1 cellular context compared by ENCODE assay signal in genomic region chr15:90126022-90126421, GRCh38.
TF ChIP-seq lines count a peak whose summit lies in the region.

No MANE protein-coding gene starts in this region.

TF ChIP-seq in HepG2, 621 proteins besides CTCF, POLR2A, EP300 and RAD21 (continued from another document and continues in another):
- TF ChIP-seq, protein P1, sequence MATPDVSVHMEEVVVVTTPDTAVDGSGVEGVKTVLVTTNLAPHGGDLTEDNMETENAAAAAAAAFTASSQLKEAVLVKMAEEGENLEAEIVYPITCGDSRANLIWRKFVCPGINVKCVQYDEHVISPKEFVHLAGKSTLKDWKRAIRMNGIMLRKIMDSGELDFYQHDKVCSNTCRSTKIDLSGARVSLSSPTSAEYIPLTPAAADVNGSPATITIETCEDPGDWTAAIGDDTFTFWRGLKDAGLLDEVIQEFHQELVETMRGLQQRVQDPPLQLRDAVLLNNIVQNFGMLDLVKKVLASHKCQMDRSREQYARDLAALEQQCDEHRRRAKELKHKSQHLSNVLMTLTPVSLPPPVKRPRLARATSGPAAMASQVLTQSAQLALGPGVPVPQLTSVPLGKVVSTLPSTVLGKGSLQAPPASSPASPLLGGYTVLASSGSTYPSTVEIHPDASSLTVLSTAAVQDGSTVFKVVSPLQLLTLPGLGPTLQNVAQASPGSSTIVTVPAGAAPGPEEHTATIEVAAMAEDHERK (CRISPR knock-in tag; IDR thresholded peaks at IDR 0.05; ENCODE audit: low read depth), result no peak
- TF ChIP-seq ZNF639 (CRISPR knock-in tag; conservative IDR thresholded peaks at IDR 0.05), result no peak
- no peak; the same call in 1 of the 2 replicates for TF ChIP-seq NFYB (CRISPR knock-in tag; IDR thresholded peaks at IDR 0.05)
- no peak for TF ChIP-seq NFE2L1 (CRISPR knock-in tag; IDR thresholded peaks at IDR 0.05; ENCODE audit: borderline replicate concordance)
- TF ChIP-seq, protein P2, sequence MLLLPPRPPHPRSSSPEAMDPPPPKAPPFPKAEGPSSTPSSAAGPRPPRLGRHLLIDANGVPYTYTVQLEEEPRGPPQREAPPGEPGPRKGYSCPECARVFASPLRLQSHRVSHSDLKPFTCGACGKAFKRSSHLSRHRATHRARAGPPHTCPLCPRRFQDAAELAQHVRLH (CRISPR knock-in tag; IDR thresholded peaks at IDR 0.05; ENCODE audit: borderline replicate concordance, low read depth), result 0 out of 2 replicates have a peak, but pooled peaks have one; percentile 17
- no peak for TF ChIP-seq ISX (CRISPR knock-in tag; conservative IDR thresholded peaks at IDR 0.05)
- no peak for TF ChIP-seq KLF11 (CRISPR knock-in tag; IDR thresholded peaks at IDR 0.05)
- TF ChIP-seq ZNF280D (CRISPR knock-in tag; IDR thresholded peaks at IDR 0.05), result no peak
- no peak for TF ChIP-seq NR2F6 (IDR thresholded peaks at IDR 0.05)
- no peak for TF ChIP-seq NR2F6 (CRISPR knock-in tag; IDR thresholded peaks at IDR 0.05)
- peak; percentile 77 for TF ChIP-seq FOXP4 (CRISPR knock-in tag; IDR thresholded peaks at IDR 0.05)
- no peak for TF ChIP-seq ZFP36L1 (CRISPR knock-in tag; IDR thresholded peaks at IDR 0.05)
- no peak for TF ChIP-seq RFX5 (IDR thresholded peaks at IDR 0.05; ENCODE audit: low read depth, low read length)
- TF ChIP-seq MYPOP (CRISPR knock-in tag; IDR thresholded peaks at IDR 0.05), result no peak
- TF ChIP-seq TRAFD1 (CRISPR knock-in tag; IDR thresholded peaks at IDR 0.05; ENCODE audit: borderline replicate concordance), result no peak
- TF ChIP-seq PATZ1 (CRISPR knock-in tag; IDR thresholded peaks at IDR 0.05), result 0 out of 2 replicates have a peak, but pooled peaks have one; percentile 39
- TF ChIP-seq ZNF180 (CRISPR knock-in tag; IDR thresholded peaks at IDR 0.05; ENCODE audit: borderline replicate concordance, low read depth), result no peak
- TF ChIP-seq RFXANK (CRISPR knock-in tag; IDR thresholded peaks at IDR 0.05), result no peak
- no peak for TF ChIP-seq ZNF337 (CRISPR knock-in tag; IDR thresholded peaks at IDR 0.05; ENCODE audit: borderline replicate concordance, low read depth)
- no peak for TF ChIP-seq JUN (CRISPR knock-in tag; IDR thresholded peaks at IDR 0.05)
- TF ChIP-seq SRSF1 (optimal IDR thresholded peaks at IDR 0.05; ENCODE audit: low read depth, low read length), result no peak
- TF ChIP-seq BORCS8-MEF2B (CRISPR knock-in tag; IDR thresholded peaks at IDR 0.05), result no peak
- no peak for TF ChIP-seq AFF4 (CRISPR knock-in tag; IDR thresholded peaks at IDR 0.05)
- TF ChIP-seq ZNF367 (CRISPR knock-in tag; IDR thresholded peaks at IDR 0.05; ENCODE audit: borderline replicate concordance), result no peak
- no peak for TF ChIP-seq ZNF296 (CRISPR knock-in tag; conservative IDR thresholded peaks at IDR 0.05)
- TF ChIP-seq, protein P3, sequence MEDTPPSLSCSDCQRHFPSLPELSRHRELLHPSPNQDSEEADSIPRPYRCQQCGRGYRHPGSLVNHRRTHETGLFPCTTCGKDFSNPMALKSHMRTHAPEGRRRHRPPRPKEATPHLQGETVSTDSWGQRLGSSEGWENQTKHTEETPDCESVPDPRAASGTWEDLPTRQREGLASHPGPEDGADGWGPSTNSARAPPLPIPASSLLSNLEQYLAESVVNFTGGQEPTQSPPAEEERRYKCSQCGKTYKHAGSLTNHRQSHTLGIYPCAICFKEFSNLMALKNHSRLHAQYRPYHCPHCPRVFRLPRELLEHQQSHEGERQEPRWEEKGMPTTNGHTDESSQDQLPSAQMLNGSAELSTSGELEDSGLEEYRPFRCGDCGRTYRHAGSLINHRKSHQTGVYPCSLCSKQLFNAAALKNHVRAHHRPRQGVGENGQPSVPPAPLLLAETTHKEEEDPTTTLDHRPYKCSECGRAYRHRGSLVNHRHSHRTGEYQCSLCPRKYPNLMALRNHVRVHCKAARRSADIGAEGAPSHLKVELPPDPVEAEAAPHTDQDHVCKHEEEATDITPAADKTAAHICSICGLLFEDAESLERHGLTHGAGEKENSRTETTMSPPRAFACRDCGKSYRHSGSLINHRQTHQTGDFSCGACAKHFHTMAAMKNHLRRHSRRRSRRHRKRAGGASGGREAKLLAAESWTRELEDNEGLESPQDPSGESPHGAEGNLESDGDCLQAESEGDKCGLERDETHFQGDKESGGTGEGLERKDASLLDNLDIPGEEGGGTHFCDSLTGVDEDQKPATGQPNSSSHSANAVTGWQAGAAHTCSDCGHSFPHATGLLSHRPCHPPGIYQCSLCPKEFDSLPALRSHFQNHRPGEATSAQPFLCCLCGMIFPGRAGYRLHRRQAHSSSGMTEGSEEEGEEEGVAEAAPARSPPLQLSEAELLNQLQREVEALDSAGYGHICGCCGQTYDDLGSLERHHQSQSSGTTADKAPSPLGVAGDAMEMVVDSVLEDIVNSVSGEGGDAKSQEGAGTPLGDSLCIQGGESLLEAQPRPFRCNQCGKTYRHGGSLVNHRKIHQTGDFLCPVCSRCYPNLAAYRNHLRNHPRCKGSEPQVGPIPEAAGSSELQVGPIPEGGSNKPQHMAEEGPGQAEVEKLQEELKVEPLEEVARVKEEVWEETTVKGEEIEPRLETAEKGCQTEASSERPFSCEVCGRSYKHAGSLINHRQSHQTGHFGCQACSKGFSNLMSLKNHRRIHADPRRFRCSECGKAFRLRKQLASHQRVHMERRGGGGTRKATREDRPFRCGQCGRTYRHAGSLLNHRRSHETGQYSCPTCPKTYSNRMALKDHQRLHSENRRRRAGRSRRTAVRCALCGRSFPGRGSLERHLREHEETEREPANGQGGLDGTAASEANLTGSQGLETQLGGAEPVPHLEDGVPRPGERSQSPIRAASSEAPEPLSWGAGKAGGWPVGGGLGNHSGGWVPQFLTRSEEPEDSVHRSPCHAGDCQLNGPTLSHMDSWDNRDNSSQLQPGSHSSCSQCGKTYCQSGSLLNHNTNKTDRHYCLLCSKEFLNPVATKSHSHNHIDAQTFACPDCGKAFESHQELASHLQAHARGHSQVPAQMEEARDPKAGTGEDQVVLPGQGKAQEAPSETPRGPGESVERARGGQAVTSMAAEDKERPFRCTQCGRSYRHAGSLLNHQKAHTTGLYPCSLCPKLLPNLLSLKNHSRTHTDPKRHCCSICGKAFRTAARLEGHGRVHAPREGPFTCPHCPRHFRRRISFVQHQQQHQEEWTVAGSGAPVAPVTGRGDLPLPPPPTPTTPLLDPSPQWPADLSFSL (CRISPR knock-in tag; IDR thresholded peaks at IDR 0.05), result peak; percentile 89; the same call in 1 of the 2 replicates
